Comparison of ENCODE assay signal across 22 cellular contexts in genomic region chr1:56098956-56099355, GRCh38.
A peak's percentile ranks its signal among the peaks of the same experiment; 100 is the strongest.
DNase-seq lines count a peak whose midpoint lies in the region; ATAC-seq and TF ChIP-seq lines count a peak whose summit lies in the region.
"Had no signal": no experiment of that assay in that cellular context is flagged by ENCODE, and none has a peak within 500 bp of the region (broad histone marks: within the 10 kb centered on the region; RNA-seq: fewer than 3 reads in every experiment).

No MANE protein-coding gene starts in this region.

- H3K36me3 Mint-ChIP-seq in WTC11 = peaks cover under 1% of the 10 kb centered on the region; the same call in 1 of the 2 replicates
- H3K36me3 Mint-ChIP-seq: activated naive CD8-positive, alpha-beta T cell; CD4-positive, CD25-positive, alpha-beta regulatory T cell had no signal

- no peaks in the 10 kb centered on the region for H3K36me3 ChIP-seq in upper lobe of right lung
- H3K36me3 ChIP-seq: ovary had no signal

- TF ChIP-seq CTCF in upper lobe of right lung (IDR thresholded peaks at IDR 0.05) (no peak), WTC11 (IDR thresholded peaks at IDR 0.05) (no peak)

- CTCF ChIA-PET in WTC11 (lab: Charles Lee) = no interaction called here

- POLR2A ChIA-PET in WTC11 (lab: Charles Lee) = no interaction called here

- H3K27ac ChIP-seq in upper lobe of right lung = no peak overlapping the region
- H3K27ac ChIP-seq: ovary had no signal

- H3K4me3 ChIP-seq in skeletal muscle cell (ENCODE audit: low read depth, low read length) (no peak overlapping the region), upper lobe of right lung (no peak overlapping the region)
- H3K4me3 ChIP-seq: ovary had no signal

- no peak overlapping the region for H3K27ac Mint-ChIP-seq in WTC11
- H3K27ac Mint-ChIP-seq: activated CD8-positive, alpha-beta T cell treated with anti-CD3 and anti-CD28 coated beads for 36 hours; activated naive CD8-positive, alpha-beta T cell; activated T-helper 17 cell treated with anti-CD3 and anti-CD28 coated beads, Interleukin-2, amount 50 U/mL, for 72 hours; CD4-positive, CD25-positive, alpha-beta regulatory T cell; nephron progenitor cell; T-helper 1 cell treated with Interleukin-12 subunit alpha and Interleukin-12 subunit beta and Interleukin-4 antibody, amounts not matched to agents 30 μg/mL and 1 μg/mL, for 36 hours had no signal

- H3K9me3 Mint-ChIP-seq in WTC11 = peaks cover 13% of the 10 kb centered on the region

- H3K27me3 ChIP-seq in upper lobe of right lung = no peaks in the 10 kb centered on the region
- H3K27me3 ChIP-seq: ovary had no signal

- ATAC-seq in HG03432 (IDR thresholded peaks at IDR 0.05; ENCODE audit: unreplicated experiment) = no peak
- ATAC-seq in upper lobe of right lung = no peak
- no peak for ATAC-seq in WTC11
- ATAC-seq: activated CD8-positive, alpha-beta T cell treated with anti-CD3 and anti-CD28 coated beads for 36 hours; activated T-helper 17 cell treated with anti-CD3 and anti-CD28 coated beads, Interleukin-2, amount 50 U/mL, for 72 hours had no signal

- intact Hi-C loops in upper lobe of right lung (cut with DNase I) = no loop called here

- H3K4me3 Mint-ChIP-seq in WTC11 = no peak overlapping the region
- H3K4me3 Mint-ChIP-seq: activated CD8-positive, alpha-beta T cell treated with anti-CD3 and anti-CD28 coated beads for 36 hours; activated naive CD8-positive, alpha-beta T cell; activated T-helper 17 cell treated with anti-CD3 and anti-CD28 coated beads, Interleukin-2, amount 50 U/mL, for 72 hours; CD4-positive, CD25-positive, alpha-beta regulatory T cell; nephron progenitor cell; T-helper 1 cell treated with Interleukin-12 subunit alpha and Interleukin-12 subunit beta and Interleukin-4 antibody, amounts not matched to agents 30 μg/mL and 1 μg/mL, for 36 hours had no signal

- H3K4me1 Mint-ChIP-seq in WTC11 = 0 out of 2 replicates have a peak, but pooled peaks cover 3% of the 10 kb centered on the region
- H3K4me1 Mint-ChIP-seq: activated T-helper 17 cell treated with anti-CD3 and anti-CD28 coated beads, Interleukin-2, amount 50 U/mL, for 72 hours; CD4-positive, CD25-positive, alpha-beta regulatory T cell; nephron progenitor cell had no signal

- no peaks in the 10 kb centered on the region for H3K9me3 ChIP-seq in upper lobe of right lung
- H3K9me3 ChIP-seq: ovary had no signal

- DNase-seq in EL = peak; percentile 55
- peak; percentile 84 for DNase-seq in NCI-H446 treated with DMSO at 0.1 percent for 48 hours (lab: John Stamatoyannopoulos, UW)
- DNase-seq in fibroblast of gingiva (ENCODE audit: low read depth) = peak; percentile 31
- peak; percentile 72 for DNase-seq in skeletal muscle cell (ENCODE audit: low read depth)
- no peak for DNase-seq in NCI-H524 treated with DMSO at 0.1 percent for 48 hours (lab: John Stamatoyannopoulos, UW)
- no peak for DNase-seq in upper lobe of right lung
- DNase-seq in WTC11 (ENCODE audit: low spot score) = no peak
- DNase-seq: activated CD8-positive, alpha-beta T cell treated with anti-CD3 and anti-CD28 coated beads for 36 hours; CD4-positive, CD25-positive, alpha-beta regulatory T cell; cerebellar nuclear complex; head of caudate nucleus; kidney; NCI-H1092 treated with DMSO at 0.1 percent for 48 hours; NCI-H2029; NCI-H774; nephron progenitor cell; ovary; retina had no signal

- H3K27me3 Mint-ChIP-seq in WTC11 (ENCODE audit: low read depth) = no peaks in the 10 kb centered on the region
- H3K27me3 Mint-ChIP-seq: activated CD8-positive, alpha-beta T cell treated with anti-CD3 and anti-CD28 coated beads for 36 hours; activated naive CD8-positive, alpha-beta T cell; CD4-positive, CD25-positive, alpha-beta regulatory T cell had no signal

- no peaks in the 10 kb centered on the region for H3K4me1 ChIP-seq in upper lobe of right lung

TF ChIP-seq in WTC11, 78 proteins besides CTCF, POLR2A, EP300 and RAD21:
- TF ChIP-seq ZSCAN18 (CRISPR knock-in tag; IDR thresholded peaks at IDR 0.05) = no peak
- no peak for TF ChIP-seq ZNF425 (CRISPR knock-in tag; conservative IDR thresholded peaks at IDR 0.05)
- TF ChIP-seq NR2C2 (CRISPR knock-in tag; IDR thresholded peaks at IDR 0.05) = no peak
- no peak for TF ChIP-seq HMGA2 (CRISPR knock-in tag; IDR thresholded peaks at IDR 0.05)
- no peak for TF ChIP-seq MYBL2 (CRISPR knock-in tag; IDR thresholded peaks at IDR 0.05)
- TF ChIP-seq FOXP1 (CRISPR knock-in tag; IDR thresholded peaks at IDR 0.05; ENCODE audit: borderline replicate concordance) = no peak
- no peak for TF ChIP-seq CREB1 (CRISPR knock-in tag; IDR thresholded peaks at IDR 0.05)
- TF ChIP-seq FOXJ3 (CRISPR knock-in tag; IDR thresholded peaks at IDR 0.05; ENCODE audit: borderline replicate concordance) = no peak
- TF ChIP-seq ZNF219 (CRISPR knock-in tag; IDR thresholded peaks at IDR 0.05; ENCODE audit: borderline replicate concordance) = no peak
- no peak for TF ChIP-seq GTF2I (CRISPR knock-in tag; conservative IDR thresholded peaks at IDR 0.05)
- no peak for TF ChIP-seq GABPB1 (CRISPR knock-in tag; IDR thresholded peaks at IDR 0.05)
- TF ChIP-seq ZNF121 (CRISPR knock-in tag; IDR thresholded peaks at IDR 0.05) = no peak
- no peak for TF ChIP-seq ZMAT4 (CRISPR knock-in tag; IDR thresholded peaks at IDR 0.05)
- no peak for TF ChIP-seq ZNF396 (CRISPR knock-in tag; IDR thresholded peaks at IDR 0.05; ENCODE audit: borderline replicate concordance)
- no peak for TF ChIP-seq E2F1 (CRISPR knock-in tag; IDR thresholded peaks at IDR 0.05)
- TF ChIP-seq TCF7 (CRISPR knock-in tag; IDR thresholded peaks at IDR 0.05; ENCODE audit: low read depth) = no peak

Comparison
In these comparisons a context has a peak if more than half of its experiments do, and no peak if none do; other contexts are left out.
1. DNase-seq: peak in EL (single experiment), NCI-H446 treated with DMSO at 0.1 percent for 48 hours (single experiment), fibroblast of gingiva (single experiment) and skeletal muscle cell (single experiment); none in NCI-H524 treated with DMSO at 0.1 percent for 48 hours (single experiment), upper lobe of right lung (single experiment) and WTC11 (single experiment).